ENCODE assay signal across 23 cellular contexts in genomic region chr6:34600796-34601195, GRCh38. TPM values are rescaled to one million over a fixed set of nuclear protein-coding genes. Genes with fewer than 3 reads are reported as not detected.
"Had no signal": no experiment of that assay in that cellular context is flagged by ENCODE, and none has a peak within 500 bp of the region (broad histone marks: within the 10 kb centered on the region; RNA-seq: fewer than 3 reads in every experiment).

No MANE protein-coding gene starts in this region.

- H2AFZ ChIP-seq: parathyroid adenoma had no signal

- DNase-seq: activated CD4-positive, alpha-beta memory T cell treated with anti-CD3 and anti-CD28 coated beads for 36 hours; activated CD4-positive, alpha-beta T cell treated with anti-CD3 and anti-CD28 coated beads for 48 hours; activated effector memory CD4-positive, alpha-beta T cell treated with Interleukin-2 at 50 U/mL for 16 hours; activated naive CD4-positive, alpha-beta T cell treated with anti-CD3 and anti-CD28 coated beads for 36 hours; activated naive CD8-positive, alpha-beta T cell treated with anti-CD3 and anti-CD28 coated beads, Interleukin-2, amount 10 ng/mL, durations not matched to agents 7 days and 5 days; activated T-cell treated with anti-CD3 and anti-CD28 coated beads, Interleukin-2, amount 50 U/mL, for 72 hours; amniotic stem cell; effector CD4-positive, alpha-beta T cell; foreskin keratinocyte; hypothalamus; naive B cell; nucleus accumbens; sigmoid colon; stimulated activated CD4-positive, alpha-beta T cell treated with anti-CD3 and anti-CD28 coated beads, Interleukin-15, amount 100 ng/mL, for 24 hours; stimulated activated CD4-positive, alpha-beta T cell treated with anti-CD3 and anti-CD28 coated beads, Interleukin-2, amount 100 ng/mL, for 48 hours; stimulated activated CD8-positive, alpha-beta memory T cell treated with anti-CD3 and anti-CD28 coated beads, Interleukin-4, amount 100 ng/mL, for 48 hours; stimulated activated naive B cell treated with anti-CD40 and anti-IgM and Interleukin-4, amounts not matched to agents 10 μg/mL and 1 μg/mL and 100 μg/mL, for 72 hours; T-helper 1 cell; upper lobe of left lung had no signal

- H3K4me2 ChIP-seq: smooth muscle cell had no signal

- ATAC-seq: activated T-cell treated with anti-CD3 and anti-CD28 coated beads, Interleukin-2, amount 50 U/mL, for 72 hours; foreskin keratinocyte; stimulated activated naive B cell treated with anti-CD40 and anti-IgM and Interleukin-4, amounts not matched to agents 10 μg/mL and 1 μg/mL and 100 μg/mL, for 72 hours had no signal

- H3K27ac Mint-ChIP-seq: activated naive CD4-positive, alpha-beta T cell treated with anti-CD3 and anti-CD28 coated beads for 36 hours; activated naive CD8-positive, alpha-beta T cell treated with anti-CD3 and anti-CD28 coated beads, Interleukin-2, amount 10 ng/mL, durations not matched to agents 7 days and 5 days; activated T-cell treated with anti-CD3 and anti-CD28 coated beads, Interleukin-2, amount 50 U/mL, for 72 hours; dendritic cell treated with granulocyte-macrophage colony-stimulating factor and Interleukin-4, amounts not matched to agents 40 ng/mL and 50 ng/mL, for 4 days; stimulated activated naive B cell treated with anti-CD40 and anti-IgM and Interleukin-4, amounts not matched to agents 10 μg/mL and 1 μg/mL and 100 μg/mL, for 72 hours had no signal

- H3K27ac ChIP-seq: foreskin keratinocyte, parathyroid adenoma, upper lobe of left lung had no signal

- H3K9me3 Mint-ChIP-seq: activated CD4-positive, alpha-beta memory T cell treated with anti-CD3 and anti-CD28 coated beads for 36 hours; activated naive CD4-positive, alpha-beta T cell treated with anti-CD3 and anti-CD28 coated beads for 36 hours; activated naive CD8-positive, alpha-beta T cell treated with anti-CD3 and anti-CD28 coated beads, Interleukin-2, amount 10 ng/mL, durations not matched to agents 7 days and 5 days; activated T-cell treated with anti-CD3 and anti-CD28 coated beads, Interleukin-2, amount 50 U/mL, for 72 hours; dendritic cell treated with granulocyte-macrophage colony-stimulating factor and Interleukin-4, amounts not matched to agents 40 ng/mL and 50 ng/mL, for 4 days; memory B cell; naive B cell; stimulated activated naive B cell treated with anti-CD40 and anti-IgM and Interleukin-4, amounts not matched to agents 10 μg/mL and 1 μg/mL and 100 μg/mL, for 72 hours had no signal

- H3K27me3 Mint-ChIP-seq: activated CD4-positive, alpha-beta memory T cell treated with anti-CD3 and anti-CD28 coated beads for 36 hours; activated naive CD8-positive, alpha-beta T cell treated with anti-CD3 and anti-CD28 coated beads, Interleukin-2, amount 10 ng/mL, durations not matched to agents 7 days and 5 days; dendritic cell treated with granulocyte-macrophage colony-stimulating factor and Interleukin-4, amounts not matched to agents 40 ng/mL and 50 ng/mL, for 4 days; memory B cell; naive B cell; stimulated activated naive B cell treated with anti-CD40 and anti-IgM and Interleukin-4, amounts not matched to agents 10 μg/mL and 1 μg/mL and 100 μg/mL, for 72 hours had no signal

- H3K27me3 ChIP-seq: foreskin keratinocyte, sigmoid colon, upper lobe of left lung had no signal

- H3K9me3 ChIP-seq: sigmoid colon, upper lobe of left lung had no signal

- H3K4me3 Mint-ChIP-seq: activated CD4-positive, alpha-beta memory T cell treated with anti-CD3 and anti-CD28 coated beads for 36 hours; activated naive CD4-positive, alpha-beta T cell treated with anti-CD3 and anti-CD28 coated beads for 36 hours; activated naive CD8-positive, alpha-beta T cell treated with anti-CD3 and anti-CD28 coated beads, Interleukin-2, amount 10 ng/mL, durations not matched to agents 7 days and 5 days; activated T-cell treated with anti-CD3 and anti-CD28 coated beads, Interleukin-2, amount 50 U/mL, for 72 hours; dendritic cell treated with granulocyte-macrophage colony-stimulating factor and Interleukin-4, amounts not matched to agents 40 ng/mL and 50 ng/mL, for 4 days; memory B cell; naive B cell; stimulated activated naive B cell treated with anti-CD40 and anti-IgM and Interleukin-4, amounts not matched to agents 10 μg/mL and 1 μg/mL and 100 μg/mL, for 72 hours had no signal

- H3K9ac ChIP-seq: parathyroid adenoma had no signal

- H3K4me3 ChIP-seq: sigmoid colon, smooth muscle cell, upper lobe of left lung had no signal

RNA-seq across cellular contexts. Expression of gene SPDEF, which starts 44.7 kb away (rescaled TPM):
- total RNA-seq: activated naive CD8-positive, alpha-beta T cell treated with anti-CD3 and anti-CD28 coated beads, Interleukin-2, amount 10 ng/mL, durations not matched to agents 7 days and 5 days; foreskin keratinocyte; smooth muscle cell had no signal
